22 cellular contexts compared by ENCODE assay signal in the genomic region with DNA sequence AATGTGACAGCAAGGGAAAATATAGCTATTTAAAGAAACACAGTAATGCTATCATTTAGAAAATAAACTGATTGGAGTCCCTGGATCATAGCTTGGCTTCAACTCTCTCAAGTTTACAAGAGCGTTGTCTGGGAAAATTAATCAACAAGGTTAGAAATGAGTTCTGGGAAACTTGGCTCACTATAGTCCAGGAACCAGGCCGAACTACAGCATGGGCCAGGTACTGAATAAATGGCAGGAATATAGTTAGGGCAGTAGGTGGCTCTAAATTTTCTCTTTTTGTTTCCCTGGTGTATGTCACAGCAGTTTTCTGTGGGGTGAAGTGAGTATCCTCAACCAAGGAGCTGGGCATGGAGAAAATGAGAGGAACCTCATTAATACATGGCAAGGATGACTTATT.
"Had no signal": no experiment of that assay in that cellular context is flagged by ENCODE, and none has a peak within 500 bp of the region (broad histone marks: within the 10 kb centered on the region; RNA-seq: fewer than 3 reads in every experiment).

No MANE protein-coding gene starts in this region.

- H3K36me3 ChIP-seq: ovary had no signal

- H3K27me3 ChIP-seq: adrenal gland, ascending aorta, brain microvascular endothelial cell, dorsolateral prefrontal cortex, esophagus squamous epithelium, gastroesophageal sphincter, heart right ventricle, ovary, spleen, upper lobe of left lung had no signal

- H3K4me3 ChIP-seq: adrenal gland, ascending aorta, dorsolateral prefrontal cortex, esophagus squamous epithelium, gastroesophageal sphincter, heart right ventricle, ovary, prostate gland, spleen, upper lobe of left lung had no signal

- H3K4me1 ChIP-seq: adrenal gland, ascending aorta, esophagus squamous epithelium, gastroesophageal sphincter, heart right ventricle, prostate gland, spleen, upper lobe of left lung had no signal

- H3K4me3 Mint-ChIP-seq: mesothelial cell of epicardium; naive thymus-derived CD8-positive, alpha-beta T cell had no signal

- H3K9me3 Mint-ChIP-seq: naive thymus-derived CD8-positive, alpha-beta T cell had no signal

- H3K4me1 Mint-ChIP-seq: mesothelial cell of epicardium had no signal

- H3K9me3 ChIP-seq: adrenal gland, ascending aorta, esophagus squamous epithelium, gastroesophageal sphincter, ovary, prostate gland, spleen, upper lobe of left lung had no signal

- H3K27ac ChIP-seq: adrenal gland, ascending aorta, brain microvascular endothelial cell, dorsolateral prefrontal cortex, esophagus squamous epithelium, gastroesophageal sphincter, ovary, prostate gland, spleen, upper lobe of left lung, VCaP had no signal

- DNase-seq: activated CD4-positive, alpha-beta T cell treated with anti-CD3 and anti-CD28 coated beads, Interleukin-2, amount 50 U/mL, for 1 hour; adrenal gland; brain microvascular endothelial cell; central memory CD4-positive, alpha-beta T cell; dorsolateral prefrontal cortex; esophagus squamous epithelium; heart right ventricle; kidney; naive thymus-derived CD8-positive, alpha-beta T cell; ovary; spleen; stimulated activated CD4-positive, alpha-beta T cell treated with anti-CD3 and anti-CD28 coated beads, Interleukin-4, amount 100 ng/mL, for 1 hour; stimulated activated naive CD8-positive, alpha-beta T cell treated with anti-CD3 and anti-CD28 coated beads, Interleukin-15, Interleukin-2, amounts not matched to agents 100 U/mL and 50 U/mL, for 24 hours; upper lobe of left lung had no signal

- H3K27me3 Mint-ChIP-seq: naive thymus-derived CD8-positive, alpha-beta T cell had no signal

- ATAC-seq: activated CD4-positive, CD25-positive, alpha-beta regulatory T cell treated with anti-CD3 and anti-CD28 coated beads, Interleukin-2, amount 50 U/mL, for 24 hours; gastroesophageal sphincter; left lobe of liver; naive thymus-derived CD8-positive, alpha-beta T cell; SK-N-SH treated with all-trans-retinoic acid at 6 μM for 48 hours; stimulated activated naive CD8-positive, alpha-beta T cell treated with anti-CD3 and anti-CD28 coated beads, Interleukin-15, Interleukin-2, amounts not matched to agents 100 U/mL and 50 U/mL, for 24 hours had no signal
